In genomic region chr11:73333173-73333572, GRCh38 we compare ENCODE assay signal across 15 cellular contexts. TPM values are rescaled to one million over a fixed set of nuclear protein-coding genes. Genes with fewer than 3 reads are reported as not detected.
DNase-seq lines count a peak whose midpoint lies in the region; ATAC-seq and TF ChIP-seq lines count a peak whose summit lies in the region.
"Had no signal": no experiment of that assay in that cellular context is flagged by ENCODE, and none has a peak within 500 bp of the region (broad histone marks: within the 10 kb centered on the region; RNA-seq: fewer than 3 reads in every experiment).

No MANE protein-coding gene starts in this region.

- H3K4me3 Mint-ChIP-seq in mesothelial cell of epicardium: no peak overlapping the region
- H3K4me3 Mint-ChIP-seq in stimulated activated naive CD8-positive, alpha-beta T cell treated with anti-CD3 and anti-CD28 coated beads, Interleukin-15, amount 100 ng/mL, for 72 hours: no peak overlapping the region

- H3K27ac ChIP-seq in HUES48 (ENCODE audit: low read depth, low read length): peak overlapping the region; percentile 21
- peak overlapping the region; percentile 65 for H3K27ac ChIP-seq in colonic mucosa
- H3K27ac ChIP-seq in stomach smooth muscle (ENCODE audit: low read length): peak overlapping the region; percentile 80

- intact Hi-C loops in colonic mucosa (cut with DNase I): no loop called here

- H3K27me3 Mint-ChIP-seq in mesothelial cell of epicardium (ENCODE audit: low read depth): no peaks in the 10 kb centered on the region
- peaks cover 21% of the 10 kb centered on the region for H3K27me3 Mint-ChIP-seq in stimulated activated naive CD8-positive, alpha-beta T cell treated with anti-CD3 and anti-CD28 coated beads, Interleukin-15, amount 100 ng/mL, for 72 hours

- peak overlapping the region; percentile 96 for H3K27ac Mint-ChIP-seq in mesothelial cell of epicardium
- no peak overlapping the region for H3K27ac Mint-ChIP-seq in stimulated activated naive CD8-positive, alpha-beta T cell treated with anti-CD3 and anti-CD28 coated beads, Interleukin-15, amount 100 ng/mL, for 72 hours

- H3K4me3 ChIP-seq in HUES48 (ENCODE audit: low read depth, low read length) (no peak overlapping the region), colonic mucosa (no peak overlapping the region), stomach smooth muscle (ENCODE audit: low read length in 2 of 2) (no peak overlapping the region)
- H3K4me3 ChIP-seq: mucosa of descending colon had no signal

- no peaks in the 10 kb centered on the region for H3K9me3 Mint-ChIP-seq in mesothelial cell of epicardium
- no peaks in the 10 kb centered on the region for H3K9me3 Mint-ChIP-seq in stimulated activated naive CD8-positive, alpha-beta T cell treated with anti-CD3 and anti-CD28 coated beads, Interleukin-15, amount 100 ng/mL, for 72 hours

- TF ChIP-seq CTCF in colonic mucosa (IDR thresholded peaks at IDR 0.05) (no peak), mesothelial cell of epicardium (IDR thresholded peaks at IDR 0.05; ENCODE audit: unreplicated experiment) (no peak)

- H3K9ac ChIP-seq in HUES48 (ENCODE audit: low read depth, low read length) (no peak overlapping the region), colonic mucosa (ENCODE audit: low read depth in 2 of 2, low read length in 2 of 2) (peak overlapping the region in 1 of 2 donors; percentile 5), stomach smooth muscle (ENCODE audit: low read length in 2 of 2) (peak overlapping the region; percentile 10 to 51)

- H3K27me3 ChIP-seq in HUES48 (ENCODE audit: control insufficient read depth, insufficient read depth, low read length) (peaks cover 47% of the 10 kb centered on the region), colonic mucosa (no peaks in the 10 kb centered on the region), stomach smooth muscle (ENCODE audit: control insufficient read depth in 1 of 2, insufficient read depth in 2 of 2, low read length in 2 of 2) (no peaks in the 10 kb centered on the region)
- H3K27me3 ChIP-seq: BE2C had no signal

- in situ Hi-C loops in G401 (cut with HindIII; ENCODE audit: low sequenced_read_pairs): no loop called here

- DNase-seq in colonic mucosa (no peak), mesothelial cell of epicardium (ENCODE audit: low spot score in 2 of 2, unreplicated experiment in 2 of 2) (no peak), G401 (ENCODE audit: low spot score) (no peak)
- no peak for DNase-seq in stimulated activated naive CD8-positive, alpha-beta T cell treated with anti-CD3 and anti-CD28 coated beads, Interleukin-15, amount 100 ng/mL, for 72 hours
- DNase-seq: BE2C; effector CD8-positive, alpha-beta T cell; mucosa of descending colon; NCI-H2029; NCI-H526; stimulated activated CD4-positive, alpha-beta T cell treated with anti-CD3 and anti-CD28 coated beads, Interleukin-2, amount 100 ng/mL, for 24 hours; T-helper 2 cell had no signal

- H3K36me3 ChIP-seq in HUES48 (ENCODE audit: control insufficient read depth, insufficient read depth, low read length): no peaks in the 10 kb centered on the region
- no peaks in the 10 kb centered on the region for H3K36me3 ChIP-seq in colonic mucosa
- H3K36me3 ChIP-seq in stomach smooth muscle (ENCODE audit: control insufficient read depth in 2 of 2, insufficient read depth in 2 of 2, low read length in 2 of 2): peaks cover 0 to 2% of the 10 kb centered on the region in 2 donors
- H3K36me3 ChIP-seq: BE2C had no signal

- peaks cover 70% of the 10 kb centered on the region for H3K4me1 Mint-ChIP-seq in mesothelial cell of epicardium
- H3K4me1 Mint-ChIP-seq in stimulated activated naive CD8-positive, alpha-beta T cell treated with anti-CD3 and anti-CD28 coated beads, Interleukin-15, amount 100 ng/mL, for 72 hours: no peaks in the 10 kb centered on the region

- H3K4me1 ChIP-seq in HUES48 (ENCODE audit: control insufficient read depth, insufficient read depth, low read length) (peaks cover 40% of the 10 kb centered on the region), colonic mucosa (no peaks in the 10 kb centered on the region), stomach smooth muscle (ENCODE audit: control insufficient read depth, insufficient read depth, low read length) (peaks cover 75% of the 10 kb centered on the region)

- no peak for ATAC-seq in HG03159 (IDR thresholded peaks at IDR 0.05; ENCODE audit: unreplicated experiment)
- no peak for ATAC-seq in HG03460 (IDR thresholded peaks at IDR 0.05; ENCODE audit: unreplicated experiment)
- no peak for ATAC-seq in stimulated activated naive CD8-positive, alpha-beta T cell treated with anti-CD3 and anti-CD28 coated beads, Interleukin-15, amount 100 ng/mL, for 72 hours
- ATAC-seq: mucosa of descending colon had no signal

- no peaks in the 10 kb centered on the region for H3K9me3 ChIP-seq in HUES48 (ENCODE audit: control insufficient read depth, insufficient read depth, low read length)
- no peaks in the 10 kb centered on the region for H3K9me3 ChIP-seq in colonic mucosa
- H3K9me3 ChIP-seq in stomach smooth muscle (ENCODE audit: control insufficient read depth in 2 of 2, low read length in 2 of 2): no peaks in the 10 kb centered on the region
- H3K9me3 ChIP-seq: BE2C, mucosa of descending colon had no signal

- H3K36me3 Mint-ChIP-seq in mesothelial cell of epicardium: peaks cover 5% of the 10 kb centered on the region

RNA-seq across cellular contexts. Expression of gene ARHGEF17, which starts 25.1 kb away (rescaled TPM):
- 10 to 100 TPM in 1 of 2 donors, 1 to 10 TPM in 1; 8.6 to 13.4 TPM for total RNA-seq in colonic mucosa
- 136 to 150 TPM (median 140 TPM) in 3 replicates for total RNA-seq in mesothelial cell of epicardium
- total RNA-seq in G401 (2014; rRNA removed; shearing (Covaris generic)): 19.9 and 31.0 TPM in 2 replicates

RNA-seq across cellular contexts. Expression of gene RELT, which starts 43.0 kb away (rescaled TPM):
- total RNA-seq in colonic mucosa: 1 to 10 TPM; 4.0 to 7.1 TPM
- total RNA-seq in mesothelial cell of epicardium: 5.1 to 5.4 TPM (median 5.3 TPM) in 3 replicates
- total RNA-seq in G401 (2014; rRNA removed; shearing (Covaris generic)): 6.2 and 6.7 TPM in 2 replicates

Comparison
In these comparisons a context has a peak if more than half of its experiments do, and no peak if none do; other contexts are left out.
1. H3K27ac ChIP-seq: peak in every context shown above with its lines; median percentile 80 in stomach smooth muscle; 65 in colonic mucosa; 21 in HUES48.